Comparison of ENCODE assay signal across 19 cellular contexts in genomic region chr16:11507991-11508390, GRCh38.
"Had no signal": no experiment of that assay in that cellular context is flagged by ENCODE, and none has a peak within 500 bp of the region (broad histone marks: within the 10 kb centered on the region; RNA-seq: fewer than 3 reads in every experiment).

No MANE protein-coding gene starts in this region.

- H3K4me1 Mint-ChIP-seq: activated CD4-positive, alpha-beta T cell treated with anti-CD3 and anti-CD28 coated beads, Interleukin-2, amount 10 ng/mL, durations not matched to agents 7 days and 5 days; T-cell had no signal

- ATAC-seq: left ventricle myocardium superior, mucosa of descending colon, T-cell had no signal

- H3K9me3 Mint-ChIP-seq: activated CD4-positive, alpha-beta T cell treated with anti-CD3 and anti-CD28 coated beads, Interleukin-2, amount 10 ng/mL, durations not matched to agents 7 days and 5 days; activated T-helper 1 cell treated with anti-CD3 and anti-CD28 coated beads, Interleukin-12 subunit alpha, Interleukin-12 subunit beta, Interleukin-2, Interleukin-4 antibody, amounts not matched to agents 30 ng/mL and 10 ng/mL and 1 ng/mL, durations not matched to agents 14 hours and 24 hours and 36 hours; dendritic cell treated with granulocyte-macrophage colony-stimulating factor and Interleukin-4, amounts not matched to agents 40 ng/mL and 50 ng/mL, for 4 days; memory B cell; T-cell had no signal

- H3K4me3 Mint-ChIP-seq: activated CD4-positive, alpha-beta T cell treated with anti-CD3 and anti-CD28 coated beads, Interleukin-2, amount 10 ng/mL, durations not matched to agents 7 days and 5 days; activated naive CD8-positive, alpha-beta T cell; activated T-helper 1 cell treated with anti-CD3 and anti-CD28 coated beads, Interleukin-12 subunit alpha, Interleukin-12 subunit beta, Interleukin-2, Interleukin-4 antibody, amounts not matched to agents 30 ng/mL and 10 ng/mL and 1 ng/mL, durations not matched to agents 14 hours and 24 hours and 36 hours; dendritic cell treated with granulocyte-macrophage colony-stimulating factor and Interleukin-4, amounts not matched to agents 40 ng/mL and 50 ng/mL, for 4 days; memory B cell; T-cell had no signal

- H3K27ac Mint-ChIP-seq: activated CD4-positive, alpha-beta T cell treated with anti-CD3 and anti-CD28 coated beads, Interleukin-2, amount 10 ng/mL, durations not matched to agents 7 days and 5 days; activated naive CD8-positive, alpha-beta T cell; activated T-helper 1 cell treated with anti-CD3 and anti-CD28 coated beads, Interleukin-12 subunit alpha, Interleukin-12 subunit beta, Interleukin-2, Interleukin-4 antibody, amounts not matched to agents 30 ng/mL and 10 ng/mL and 1 ng/mL, durations not matched to agents 14 hours and 24 hours and 36 hours; dendritic cell treated with granulocyte-macrophage colony-stimulating factor and Interleukin-4, amounts not matched to agents 40 ng/mL and 50 ng/mL, for 4 days; memory B cell; T-cell had no signal

- H3K27ac ChIP-seq: esophagus muscularis mucosa, neutrophil, thyroid gland had no signal

- H3K9me3 ChIP-seq: esophagus muscularis mucosa, mucosa of descending colon, neutrophil, thyroid gland had no signal

- DNase-seq: activated CD4-positive, alpha-beta T cell treated with anti-CD3 and anti-CD28 coated beads, Interleukin-2, amount 10 ng/mL, durations not matched to agents 7 days and 5 days; activated CD4-positive, CD25-positive, alpha-beta regulatory T cell; amniotic stem cell; effector memory CD4-positive, alpha-beta T cell; left ventricle myocardium superior; naive B cell; stimulated activated CD4-positive, alpha-beta T cell treated with anti-CD3 and anti-CD28 coated beads, Interleukin-12 subunit alpha, Interleukin-12 subunit beta, amount 100 ng/mL, for 4 hours; stimulated activated CD4-positive, alpha-beta T cell treated with anti-CD3 and anti-CD28 coated beads, Interleukin-1b, Interleukin-23, amount 100 ng/mL, for 48 hours; stimulated activated CD8-positive, alpha-beta memory T cell treated with anti-CD3 and anti-CD28 coated beads, Interleukin-4, amount 100 ng/mL, for 48 hours; stimulated activated naive CD4-positive, alpha-beta T cell; T-cell; thyroid gland had no signal

- H3K27me3 Mint-ChIP-seq: activated CD4-positive, alpha-beta T cell treated with anti-CD3 and anti-CD28 coated beads, Interleukin-2, amount 10 ng/mL, durations not matched to agents 7 days and 5 days; activated naive CD8-positive, alpha-beta T cell; T-cell had no signal

- H3K4me3 ChIP-seq: esophagus muscularis mucosa, mucosa of descending colon, thyroid gland had no signal

- H3K36me3 Mint-ChIP-seq: activated naive CD8-positive, alpha-beta T cell; memory B cell; T-cell had no signal

- H3K36me3 ChIP-seq: esophagus muscularis mucosa, thyroid gland had no signal

- H3K4me1 ChIP-seq: esophagus muscularis mucosa had no signal

- H3K27me3 ChIP-seq: esophagus muscularis mucosa, thyroid gland had no signal
